In genomic region chr3:15812183-15812582, GRCh38 we compare ENCODE assay signal across 9 cellular contexts. TPM values are rescaled to one million over a fixed set of nuclear protein-coding genes. Genes with fewer than 3 reads are reported as not detected.
DNase-seq lines count a peak whose midpoint lies in the region; TF ChIP-seq lines count a peak whose summit lies in the region.
"Had no signal": no experiment of that assay in that cellular context is flagged by ENCODE, and none has a peak within 500 bp of the region (broad histone marks: within the 10 kb centered on the region; RNA-seq: fewer than 3 reads in every experiment).

No MANE protein-coding gene starts in this region.

- no peaks in the 10 kb centered on the region for H3K36me3 ChIP-seq in fibroblast of lung (ENCODE audit: control insufficient read depth, insufficient read depth, low read length)
- no peaks in the 10 kb centered on the region for H3K36me3 ChIP-seq in stomach
- H3K36me3 ChIP-seq: MG63 had no signal

- DNase-seq in NCI-H2196 (lab: John Stamatoyannopoulos, UW; ENCODE audit: unreplicated experiment) (peak; percentile 4), NCI-H2196 treated with DMSO at 0.1 percent for 48 hours (lab: John Stamatoyannopoulos, UW; ENCODE audit: unreplicated experiment) (no peak), NCI-H69 (lab: John Stamatoyannopoulos, UW) (peak; percentile 22), fibroblast of lung (ENCODE audit: low read depth in 2 of 2) (peak in 1 of 2 donors; percentile 66), stomach (no peak), activated T-cell treated with anti-CD3 and anti-CD28 coated beads for 4 hours (no peak), NCI-H1417 treated with DMSO at 0.1 percent for 48 hours (lab: John Stamatoyannopoulos, UW) (no peak), activated gamma-delta T cell treated with Interleukin-2 at 50 U/mL for 16 hours (no peak)
- DNase-seq: MG63 had no signal

- no peak overlapping the region for H3K9ac ChIP-seq in fibroblast of lung (ENCODE audit: insufficient read depth, low read length)

- H3K27me3 ChIP-seq in fibroblast of lung (ENCODE audit: control insufficient read depth, insufficient read depth, low read length), result no peaks in the 10 kb centered on the region
- no peaks in the 10 kb centered on the region for H3K27me3 ChIP-seq in stomach
- H3K27me3 ChIP-seq: MG63 had no signal

- no peaks in the 10 kb centered on the region for H3K9me3 ChIP-seq in fibroblast of lung (ENCODE audit: control insufficient read depth, insufficient read depth, low read depth, low read length)
- no peaks in the 10 kb centered on the region for H3K9me3 ChIP-seq in stomach
- H3K9me3 ChIP-seq: MG63 had no signal

- no peak for TF ChIP-seq EP300 in stomach (IDR thresholded peaks at IDR 0.05)

- peaks cover 2% of the 10 kb centered on the region for H3K4me1 ChIP-seq in fibroblast of lung (ENCODE audit: control insufficient read depth, extremely low read depth, insufficient read depth, low read length)
- H3K4me1 ChIP-seq in stomach, result peaks cover 0 to 40% (median 14%) of the 10 kb centered on the region in 4 donors

- no peaks in the 10 kb centered on the region for H3K79me2 ChIP-seq in fibroblast of lung (ENCODE audit: control insufficient read depth, insufficient read depth, low read length)

- WGBS in stomach, 5 donors, result 86 to 100% (median 92%) methylated on average over 1 of the region's 1 CpG

- H3K4me3 ChIP-seq in fibroblast of lung (replicated peaks in 1 of 4; ENCODE audit: control extremely low read depth in 1 of 4, insufficient read depth in 1 of 4, low read depth in 3 of 4, low read length in 4 of 4), result no peak overlapping the region
- no peak overlapping the region for H3K4me3 ChIP-seq in stomach
- H3K4me3 ChIP-seq: MG63 had no signal

- no peak overlapping the region for H2AFZ ChIP-seq in fibroblast of lung (ENCODE audit: low read length)

- H4K20me1 ChIP-seq in fibroblast of lung (ENCODE audit: control insufficient read depth, extremely low read depth, insufficient read depth, low read length), result no peaks in the 10 kb centered on the region

- TF ChIP-seq CTCF in fibroblast of lung (conservative IDR thresholded peaks at IDR 0.05 in 1 of 2, IDR thresholded peaks at IDR 0.05 in 1 of 2; ENCODE audit: low read depth in 1 of 2, low read length in 2 of 2) (peak; percentile 3 to 31), stomach (IDR thresholded peaks at IDR 0.05) (peak in 4 of 7 experiments; percentile 15 to 45 (median 30))

- TF ChIP-seq POLR2A in stomach (IDR thresholded peaks at IDR 0.05), result no peak

- no peak overlapping the region for H3K4me2 ChIP-seq in fibroblast of lung (ENCODE audit: extremely low read depth, insufficient read depth, low read length)

- intact Hi-C loops in stomach (cut with DNase I; ENCODE audit: low total_unique reads), result loop anchor here (10.0 kb wide), 1 partner anchor 433 kb away; no protein-coding TSS in a partner anchor

- H3K27ac ChIP-seq in fibroblast of lung (ENCODE audit: insufficient read depth, low read length) (no peak overlapping the region), stomach (no peak overlapping the region)

RNA-seq across cellular contexts. Expression of gene ANKRD28, which starts 14.4 kb away (rescaled TPM):
- 109 and 222 TPM in 2 replicates for total RNA-seq in fibroblast of lung
- polyA plus RNA-seq in fibroblast of lung, result 62.1 and 82.3 TPM in 2 replicates
- 39.0 and 50.1 TPM in 2 replicates for polyA plus RNA-seq in fibroblast of lung (2012)
- 43.2 and 64.6 TPM in 2 replicates for polyA minus RNA-seq in fibroblast of lung (ENCODE audit: low replicate concordance)
- total RNA-seq in stomach, result 100 to 1,000 TPM in 1 of 5 donors, 10 to 100 TPM in 4; 10.7 to 102 (median 43.8) TPM
- 10 to 100 TPM in 1 of 3 donors, 1 to 10 TPM in 2; 6.8 to 14.4 (median 9.8) TPM for polyA plus RNA-seq in stomach

Comparison
In these comparisons a context has a peak if more than half of its experiments do, and no peak if none do; other contexts are left out.
1. DNase-seq: peak in NCI-H2196 (single experiment) and NCI-H69 (single experiment); none in NCI-H2196 treated with DMSO at 0.1 percent for 48 hours (single experiment), stomach (single experiment), activated T-cell treated with anti-CD3 and anti-CD28 coated beads for 4 hours (single experiment), NCI-H1417 treated with DMSO at 0.1 percent for 48 hours (single experiment) and activated gamma-delta T cell treated with Interleukin-2 at 50 U/mL for 16 hours (single experiment).